In genomic region chr20:64062596-64063388, GRCh38 we compare ENCODE assay signal across 8 cellular contexts. TPM values are rescaled to one million over a fixed set of nuclear protein-coding genes. Genes with fewer than 3 reads are reported as not detected.
A peak's percentile ranks its signal among the peaks of the same experiment; 100 is the strongest.
DNase-seq lines count a peak whose midpoint lies in the region; ATAC-seq and TF ChIP-seq lines count a peak whose summit lies in the region.

Gene TCEA2 (plus strand): TSS chr20:64063198. CDS start chr20:64063313, 115 bp downstream.

- TF ChIP-seq CTCF in activated CD8-positive, alpha-beta T cell treated with anti-CD3 and anti-CD28 coated beads for 36 hours (IDR thresholded peaks at IDR 0.05) = no peak
- TF ChIP-seq CTCF in lower lobe of right lung (IDR thresholded peaks at IDR 0.05) = no peak

- H3K27ac Mint-ChIP-seq in activated CD8-positive, alpha-beta T cell treated with anti-CD3 and anti-CD28 coated beads for 36 hours = peak within 1 kb of the TSS; percentile 76

- H3K9me3 Mint-ChIP-seq in activated CD8-positive, alpha-beta T cell treated with anti-CD3 and anti-CD28 coated beads for 36 hours = no peaks in the 10 kb centered on the region

- no peaks in the 10 kb centered on the region for H3K9me3 ChIP-seq in BLaER1 treated with 17β-estradiol and CSF1 and Interleukin-3, amounts not matched to agents 10 nM and 100 nM (replicated peaks in 1 of 11)
- H3K9me3 ChIP-seq in duodenal mucosa (ENCODE audit: control insufficient read depth in 1 of 2, low read length in 2 of 2) (no peaks in the 10 kb centered on the region), lower lobe of right lung (no peaks in the 10 kb centered on the region)

- DNase-seq in HK-2 (ENCODE audit: unreplicated experiment) (peak; percentile 99), NCI-H82 treated with DMSO at 0.1 percent for 48 hours (lab: John Stamatoyannopoulos, UW; ENCODE audit: unreplicated experiment) (peak; percentile 90), lower lobe of right lung (peak; percentile 99)
- DNase-seq in activated CD8-positive, alpha-beta T cell treated with anti-CD3 and anti-CD28 coated beads for 36 hours = peak; percentile 98
- peak; percentile 80 to 91 (median 88) for DNase-seq in stimulated activated CD4-positive, alpha-beta T cell treated with anti-CD3 and anti-CD28 coated beads, TNF-alpha, amount 100 ng/mL, for 1 hour (ENCODE audit: low read depth in 3 of 3, low spot score in 1 of 3)

- H3K9ac ChIP-seq in BLaER1 treated with 17β-estradiol and CSF1 and Interleukin-3, amounts not matched to agents 10 nM and 100 nM = peak within 1 kb of the TSS; percentile 81 to 93 (median 86)
- H3K9ac ChIP-seq in duodenal mucosa (ENCODE audit: low read depth in 1 of 2, low read length in 2 of 2) = peak within 1 kb of the TSS; percentile 32 to 63

- peaks cover 40% of the 10 kb centered on the region for H3K4me1 Mint-ChIP-seq in activated CD8-positive, alpha-beta T cell treated with anti-CD3 and anti-CD28 coated beads for 36 hours (ENCODE audit: low read depth)

- H3K27me3 ChIP-seq in BLaER1 treated with 17β-estradiol and CSF1 and Interleukin-3, amounts not matched to agents 10 nM and 100 nM = no peaks in the 10 kb centered on the region
- H3K27me3 ChIP-seq in duodenal mucosa (ENCODE audit: control insufficient read depth in 1 of 2, insufficient read depth in 2 of 2, low read length in 2 of 2) = peaks cover 0 to 4% of the 10 kb centered on the region in 2 donors
- H3K27me3 ChIP-seq in lower lobe of right lung (ENCODE audit: low read depth) = no peaks in the 10 kb centered on the region

- no peaks in the 10 kb centered on the region for H3K27me3 Mint-ChIP-seq in activated CD8-positive, alpha-beta T cell treated with anti-CD3 and anti-CD28 coated beads for 36 hours

- peaks cover 52 to 64% (median 60%) of the 10 kb centered on the region in 10 experiments for H3K4me1 ChIP-seq in BLaER1 treated with 17β-estradiol and CSF1 and Interleukin-3, amounts not matched to agents 10 nM and 100 nM
- peaks cover 14 to 33% of the 10 kb centered on the region in 2 donors for H3K4me1 ChIP-seq in duodenal mucosa (ENCODE audit: control insufficient read depth in 1 of 2, insufficient read depth in 2 of 2, low read length in 2 of 2)
- peaks cover 40% of the 10 kb centered on the region for H3K4me1 ChIP-seq in lower lobe of right lung

- H3K4me2 ChIP-seq in BLaER1 treated with 17β-estradiol and CSF1 and Interleukin-3, amounts not matched to agents 10 nM and 100 nM = peak within 1 kb of the TSS; percentile 92 to 100 (median 98)

- peak within 1 kb of the TSS; percentile 89 for H3K4me3 Mint-ChIP-seq in activated CD8-positive, alpha-beta T cell treated with anti-CD3 and anti-CD28 coated beads for 36 hours

- H4K20me1 ChIP-seq in BLaER1 treated with 17β-estradiol and CSF1 and Interleukin-3, amounts not matched to agents 10 nM and 100 nM = peaks cover 0 to 24% (median 8%) of the 10 kb centered on the region in 11 experiments; a peak in 12 of 22 replicates

- peak within 1 kb of the TSS; percentile 80 to 97 (median 92) for H3K4me3 ChIP-seq in BLaER1 treated with 17β-estradiol and CSF1 and Interleukin-3, amounts not matched to agents 10 nM and 100 nM
- peak within 1 kb of the TSS; percentile 67 to 73 for H3K4me3 ChIP-seq in duodenal mucosa (ENCODE audit: low read depth in 1 of 2, low read length in 2 of 2)
- H3K4me3 ChIP-seq in lower lobe of right lung = peak within 1 kb of the TSS; percentile 92

- intact Hi-C loops in activated CD8-positive, alpha-beta T cell treated with anti-CD3 and anti-CD28 coated beads for 36 hours (cut with micrococcal nuclease) = loop anchor here (10.0 kb wide), 1 partner anchor 88 kb away; the partner anchor contains the start of gene SAMD10
- intact Hi-C loops in lower lobe of right lung (cut with DNase I) = no loop called here

- CTCF ChIA-PET in activated CD8-positive, alpha-beta T cell treated with anti-CD3 and anti-CD28 coated beads for 36 hours (lab: Charles Lee) = interaction anchor here (0.7 to 2.1 kb wide), 5 partner anchors 9 to 82 kb away, joined by 3 to 6 read pairs (median 4); partner anchors contain the start of gene LKAAEAR1

- peak; percentile 65 for ATAC-seq in GM19438 (IDR thresholded peaks at IDR 0.05; ENCODE audit: low read depth, unreplicated experiment)
- ATAC-seq in activated CD8-positive, alpha-beta T cell treated with anti-CD3 and anti-CD28 coated beads for 36 hours = peak; percentile 83
- peak; percentile 96 to 97 for ATAC-seq in lower lobe of right lung

- POLR2A ChIA-PET in activated CD8-positive, alpha-beta T cell treated with anti-CD3 and anti-CD28 coated beads for 36 hours (lab: Charles Lee) = interaction anchor here (0.6 to 1.6 kb wide), 7 partner anchors 12 to 83 kb away, joined by 3 to 4 read pairs (median 3); partner anchors contain the start of genes OPRL1, PRPF6 and SAMD10

- peak within 1 kb of the TSS; percentile 66 to 84 (median 79) for H3K27ac ChIP-seq in BLaER1 treated with 17β-estradiol and CSF1 and Interleukin-3, amounts not matched to agents 10 nM and 100 nM
- H3K27ac ChIP-seq in duodenal mucosa (ENCODE audit: low read depth, low read length) (peak within 1 kb of the TSS; percentile 56), lower lobe of right lung (peak within 1 kb of the TSS; percentile 88)

- H3K36me3 Mint-ChIP-seq in activated CD8-positive, alpha-beta T cell treated with anti-CD3 and anti-CD28 coated beads for 36 hours (ENCODE audit: low read depth) = no peaks in the 10 kb centered on the region

- H3K36me3 ChIP-seq in BLaER1 treated with 17β-estradiol and CSF1 and Interleukin-3, amounts not matched to agents 10 nM and 100 nM = no peaks in the 10 kb centered on the region
- H3K36me3 ChIP-seq in duodenal mucosa (ENCODE audit: control insufficient read depth in 1 of 2, insufficient read depth in 2 of 2, low read length in 2 of 2) (no peaks in the 10 kb centered on the region), lower lobe of right lung (no peaks in the 10 kb centered on the region)

RNA-seq across cellular contexts. Expression of gene TCEA2, which starts in this region (rescaled TPM):
- total RNA-seq in activated CD8-positive, alpha-beta T cell treated with anti-CD3 and anti-CD28 coated beads for 36 hours = 10 to 100 TPM; 30.0 to 33.0 TPM
- total RNA-seq in lower lobe of right lung = 38.8 TPM

Comparison
In these comparisons a context has a peak if more than half of its experiments do, and no peak if none do; other contexts are left out.
1. Peak in every context shown above with its lines: DNase-seq, ATAC-seq, H3K4me3 ChIP-seq and H3K27ac ChIP-seq.